In genomic region chr20:40965671-40966070, GRCh38 we compare ENCODE assay signal across 16 cellular contexts.
DNase-seq lines count a peak whose midpoint lies in the region; ATAC-seq and TF ChIP-seq lines count a peak whose summit lies in the region.
"Had no signal": no experiment of that assay in that cellular context is flagged by ENCODE, and none has a peak within 500 bp of the region (broad histone marks: within the 10 kb centered on the region; RNA-seq: fewer than 3 reads in every experiment).

No MANE protein-coding gene starts in this region.

- no peak overlapping the region for H3K27ac ChIP-seq in OCI-LY7 (ENCODE audit: low read depth, low read length, poor library complexity, severe bottlenecking)
- no peak overlapping the region for H3K27ac ChIP-seq in Peyer's patch
- H3K27ac ChIP-seq: C4-2B, GM23248 had no signal

- POLR2A ChIA-PET in OCI-LY7 (lab: Charles Lee), result interaction anchor here (0.7 to 1.4 kb wide), 4 partner anchors 9 to 377 kb away, joined by 3 to 4 read pairs (median 3); no protein-coding TSS in a partner anchor

- in situ Hi-C loops in ACHN (cut with HindIII; ENCODE audit: low pct_ligation_motif_present, low pct_unique_long_range_greater_than_20kb, low sequenced_read_pairs), result no loop called here

- CTCF ChIA-PET in OCI-LY7 (lab: Charles Lee; ENCODE audit: unreplicated experiment), result interaction anchor here (0.6 to 1.1 kb wide), 5 partner anchors 14 to 264 kb away, joined by 3 to 4 read pairs (median 3); no protein-coding TSS in a partner anchor

- peaks cover 13% of the 10 kb centered on the region for H3K27me3 Mint-ChIP-seq in type B pancreatic cell
- H3K27me3 Mint-ChIP-seq: CD4-positive, alpha-beta T cell had no signal

- H4K20me1 ChIP-seq in OCI-LY7 (ENCODE audit: insufficient read depth, low read length), result no peaks in the 10 kb centered on the region

- no peak overlapping the region for H3K27ac Mint-ChIP-seq in type B pancreatic cell
- H3K27ac Mint-ChIP-seq: CD4-positive, alpha-beta T cell had no signal

- peaks cover 36% of the 10 kb centered on the region for H3K4me1 ChIP-seq in OCI-LY7 (ENCODE audit: insufficient read depth, low read length, poor library complexity, severe bottlenecking)
- no peaks in the 10 kb centered on the region for H3K4me1 ChIP-seq in Peyer's patch

- no TSS peak for BruUV-seq in OCI-LY7 (replicated peaks; lab: Mats Ljungman, UMichigan)

- H3K9me2 ChIP-seq in OCI-LY7 (ENCODE audit: insufficient read depth, low read length), result no peaks in the 10 kb centered on the region

- H3K36me3 ChIP-seq in OCI-LY7 (ENCODE audit: insufficient read depth, low read length) (no peaks in the 10 kb centered on the region), Peyer's patch (no peaks in the 10 kb centered on the region)

- no peak overlapping the region for H3K4me3 Mint-ChIP-seq in type B pancreatic cell
- H3K4me3 Mint-ChIP-seq: CD4-positive, alpha-beta T cell had no signal

- no peaks in the 10 kb centered on the region for H3K9me3 Mint-ChIP-seq in type B pancreatic cell
- H3K9me3 Mint-ChIP-seq: CD4-positive, alpha-beta T cell had no signal

- TF ChIP-seq POLR2A in Peyer's patch (IDR thresholded peaks at IDR 0.05), result no peak

- no peaks in the 10 kb centered on the region for H3K79me2 ChIP-seq in OCI-LY7 (ENCODE audit: insufficient read depth, low read depth, low read length)

- DNase-seq in OCI-LY7 (ENCODE audit: low spot score), result no peak
- DNase-seq in Peyer's patch, result peak in 2 of 3 donors; percentile 7 to 8
- peak; percentile 62 for DNase-seq in mesenteric fat pad (ENCODE audit: low spot score)
- DNase-seq in type B pancreatic cell (ENCODE audit: extremely low spot score, unreplicated experiment), result peak; percentile 24
- no peak for DNase-seq in ACHN
- no peak for DNase-seq in middle frontal gyrus (ENCODE audit: extremely low spot score, low spot score)
- DNase-seq: AML-193; CD4-positive, alpha-beta T cell; DMS153; DMS79; GDM1; GM23248; HCEC 1CT; IMR-90 had no signal

- H3K36me3 Mint-ChIP-seq in type B pancreatic cell, result no peaks in the 10 kb centered on the region

- peak overlapping the region; percentile 7; the same call in 1 of the 2 replicates for H3K4me2 ChIP-seq in OCI-LY7 (ENCODE audit: low read length)

- intact Hi-C loops in OCI-LY7 (cut with micrococcal nuclease; ENCODE audit: unreplicated experiment), result loop anchor here (2.0 to 10.0 kb wide), 4 partner anchors 207 to 1081 kb away; no protein-coding TSS in a partner anchor

- ATAC-seq in HG03460 (IDR thresholded peaks at IDR 0.05; ENCODE audit: unreplicated experiment), result no peak

- no peaks in the 10 kb centered on the region for H3K27me3 ChIP-seq in Peyer's patch

- H3K4me3 ChIP-seq in OCI-LY7 (ENCODE audit: low read depth, low read length, poor library complexity, severe bottlenecking) (no peak overlapping the region), Peyer's patch (no peak overlapping the region)
- H3K4me3 ChIP-seq: GM23248 had no signal

- TF ChIP-seq CTCF in OCI-LY7 (conservative IDR thresholded peaks at IDR 0.05; ENCODE audit: low read length) (no peak), Peyer's patch (IDR thresholded peaks at IDR 0.05) (no peak), type B pancreatic cell (conservative IDR thresholded peaks at IDR 0.05) (no peak)

- H2AFZ ChIP-seq in OCI-LY7 (ENCODE audit: low read length), result no peak overlapping the region; the same call in 1 of the 2 replicates
- H2AFZ ChIP-seq: GM23248 had no signal

- H3K9me3 ChIP-seq in OCI-LY7 (ENCODE audit: low read length), result no peaks in the 10 kb centered on the region
- H3K9me3 ChIP-seq in Peyer's patch, result no peaks in the 10 kb centered on the region

- peaks cover 13% of the 10 kb centered on the region for H3K4me1 Mint-ChIP-seq in type B pancreatic cell (ENCODE audit: unreplicated experiment)

Comparison
In these comparisons a context has a peak if more than half of its experiments do, and no peak if none do; other contexts are left out.
1. DNase-seq: peak in Peyer's patch (2 of 3), mesenteric fat pad (single experiment) and type B pancreatic cell (single experiment); none in OCI-LY7 (single experiment), ACHN (single experiment) and middle frontal gyrus (single experiment).